10 cellular contexts compared by ENCODE assay signal in genomic region chr22:23386245-23386631, GRCh38.
DNase-seq lines count a peak whose midpoint lies in the region; ATAC-seq and TF ChIP-seq lines count a peak whose summit lies in the region.
"Had no signal": no experiment of that assay in that cellular context is flagged by ENCODE, and none has a peak within 500 bp of the region (broad histone marks: within the 10 kb centered on the region; RNA-seq: fewer than 3 reads in every experiment).

No MANE protein-coding gene starts in this region.

- no peaks in the 10 kb centered on the region for H3K27me3 Mint-ChIP-seq in activated CD8-positive, alpha-beta T cell treated with anti-CD3 and anti-CD28 coated beads, Interleukin-2, amount 10 ng/mL, durations not matched to agents 7 days and 5 days (ENCODE audit: low read depth)
- H3K27me3 Mint-ChIP-seq: activated naive CD8-positive, alpha-beta T cell had no signal

- H3K9me3 ChIP-seq in heart left ventricle = no peaks in the 10 kb centered on the region
- no peaks in the 10 kb centered on the region for H3K9me3 ChIP-seq in mesenchymal stem cell (ENCODE audit: control insufficient read depth, low read length)
- no peaks in the 10 kb centered on the region for H3K9me3 ChIP-seq in upper lobe of right lung
- H3K9me3 ChIP-seq: esophagus muscularis mucosa had no signal

- H3K4me1 Mint-ChIP-seq in activated CD8-positive, alpha-beta T cell treated with anti-CD3 and anti-CD28 coated beads, Interleukin-2, amount 10 ng/mL, durations not matched to agents 7 days and 5 days (ENCODE audit: low read depth) = no peaks in the 10 kb centered on the region

- H3K27me3 ChIP-seq in heart left ventricle = peaks cover 0 to 8% (median 0%) of the 10 kb centered on the region in 9 donors
- H3K27me3 ChIP-seq in mesenchymal stem cell (ENCODE audit: control insufficient read depth in 1 of 2, insufficient read depth in 1 of 2, low read length in 2 of 2) = peaks cover 38 to 40% of the 10 kb centered on the region in 2 experiments
- no peaks in the 10 kb centered on the region for H3K27me3 ChIP-seq in upper lobe of right lung

- H3K4me3 ChIP-seq in heart left ventricle (no peak overlapping the region), mesenchymal stem cell (ENCODE audit: insufficient read depth in 1 of 2, low read depth in 1 of 2, low read length in 2 of 2) (no peak overlapping the region), upper lobe of right lung (no peak overlapping the region)
- H3K4me3 ChIP-seq: esophagus muscularis mucosa had no signal

- no peak overlapping the region for H3K4me2 ChIP-seq in mesenchymal stem cell (ENCODE audit: low read length, poor library complexity, severe bottlenecking)

- intact Hi-C loops in heart left ventricle (cut with DNase I) (loop anchor here in 9 of 10 donors (1.0 to 10.0 kb wide), 14 partner anchors 64 to 429 kb away; no protein-coding TSS in a partner anchor), cardiac septum (cut with DNase I) (loop anchor here (2.0 to 5.0 kb wide), 4 partner anchors 71 to 427 kb away; no protein-coding TSS in a partner anchor), upper lobe of right lung (cut with DNase I) (loop anchor here (10.0 kb wide), 1 partner anchor 211 kb away; no protein-coding TSS in a partner anchor)

- no peaks in the 10 kb centered on the region for H3K79me1 ChIP-seq in mesenchymal stem cell (replicated peaks; ENCODE audit: low read length, poor library complexity, severe bottlenecking)

- H3K4ac ChIP-seq in mesenchymal stem cell (ENCODE audit: low read depth in 1 of 2, low read length in 2 of 2) = no peak overlapping the region

- H3K4me3 Mint-ChIP-seq in activated CD8-positive, alpha-beta T cell treated with anti-CD3 and anti-CD28 coated beads, Interleukin-2, amount 10 ng/mL, durations not matched to agents 7 days and 5 days = no peak overlapping the region
- H3K4me3 Mint-ChIP-seq: activated naive CD8-positive, alpha-beta T cell had no signal

- no peak overlapping the region for H2AFZ ChIP-seq in mesenchymal stem cell (ENCODE audit: low read depth, low read length)

- H3K36me3 ChIP-seq in heart left ventricle (no peaks in the 10 kb centered on the region), mesenchymal stem cell (ENCODE audit: control insufficient read depth in 1 of 2, insufficient read depth in 2 of 2, low read depth in 1 of 2, low read length in 2 of 2) (no peaks in the 10 kb centered on the region), upper lobe of right lung (no peaks in the 10 kb centered on the region)
- H3K36me3 ChIP-seq: esophagus muscularis mucosa had no signal

- H3K23ac ChIP-seq in mesenchymal stem cell (ENCODE audit: low read length in 2 of 2) = no peak overlapping the region

- TF ChIP-seq CTCF in heart left ventricle (IDR thresholded peaks at IDR 0.05) (peak in 5 of 12 donors; percentile 2 to 36 (median 18)), upper lobe of right lung (IDR thresholded peaks at IDR 0.05) (peak; percentile 10)

- H3K36me3 Mint-ChIP-seq in activated CD8-positive, alpha-beta T cell treated with anti-CD3 and anti-CD28 coated beads, Interleukin-2, amount 10 ng/mL, durations not matched to agents 7 days and 5 days (ENCODE audit: low read depth) = no peaks in the 10 kb centered on the region
- H3K36me3 Mint-ChIP-seq: activated naive CD8-positive, alpha-beta T cell had no signal

- no peak overlapping the region for H2BK5ac ChIP-seq in mesenchymal stem cell (ENCODE audit: low read depth, low read length, poor library complexity, severe bottlenecking)

- H3K14ac ChIP-seq in mesenchymal stem cell (ENCODE audit: low read length in 2 of 2) = no peak overlapping the region

- ATAC-seq in heart left ventricle (peak in 3 of 4 donors; percentile 14 to 29 (median 21)), upper lobe of right lung (no peak), GM21723 (IDR thresholded peaks at IDR 0.05; ENCODE audit: unreplicated experiment) (no peak)
- peak; percentile 35 for ATAC-seq in activated CD8-positive, alpha-beta T cell treated with anti-CD3 and anti-CD28 coated beads, Interleukin-2, amount 10 ng/mL, durations not matched to agents 7 days and 5 days

- TF ChIP-seq POLR2A in heart left ventricle (IDR thresholded peaks at IDR 0.05) = no peak

- DNase-seq in heart left ventricle (no peak), cardiac septum (ENCODE audit: low spot score) (no peak), mesenchymal stem cell (no peak), upper lobe of right lung (no peak), DMS153 (lab: John Stamatoyannopoulos, UW) (no peak), UCSD-AML1 (lab: John Stamatoyannopoulos, UW; ENCODE audit: unreplicated experiment) (no peak)
- no peak for DNase-seq in activated CD8-positive, alpha-beta T cell treated with anti-CD3 and anti-CD28 coated beads, Interleukin-2, amount 10 ng/mL, durations not matched to agents 7 days and 5 days

- peak overlapping the region; percentile 6 for H4K91ac ChIP-seq in mesenchymal stem cell (ENCODE audit: low read length)

- 32 to 40% (median 38%) methylated on average over 3 to 8 of the region's 8 CpGs for WGBS in heart left ventricle, 4 donors
- WGBS in mesenchymal stem cell = 43% methylated on average over 7 of the region's 8 CpGs

- no peak overlapping the region for H2AK5ac ChIP-seq in mesenchymal stem cell (ENCODE audit: low read length, severe bottlenecking)

- no peak overlapping the region for H4K8ac ChIP-seq in mesenchymal stem cell (ENCODE audit: low read length)

- H3K18ac ChIP-seq in mesenchymal stem cell (ENCODE audit: low read depth in 1 of 2, low read length in 2 of 2) = no peak overlapping the region

- H2BK15ac ChIP-seq in mesenchymal stem cell (ENCODE audit: low read depth, poor library complexity, severe bottlenecking) = no peak overlapping the region

- H3K9me3 Mint-ChIP-seq in activated CD8-positive, alpha-beta T cell treated with anti-CD3 and anti-CD28 coated beads, Interleukin-2, amount 10 ng/mL, durations not matched to agents 7 days and 5 days (ENCODE audit: insufficient read depth) = no peaks in the 10 kb centered on the region

- H3K4me1 ChIP-seq in heart left ventricle (peaks cover 0 to 9% (median 0%) of the 10 kb centered on the region in 12 donors), mesenchymal stem cell (ENCODE audit: control insufficient read depth, insufficient read depth, low read depth, low read length) (peaks cover 19% of the 10 kb centered on the region), upper lobe of right lung (peaks cover 6% of the 10 kb centered on the region)

- no peak overlapping the region for H2BK120ac ChIP-seq in mesenchymal stem cell (ENCODE audit: low read depth, low read length)

- CTCF ChIA-PET in activated CD8-positive, alpha-beta T cell treated with anti-CD3 and anti-CD28 coated beads, Interleukin-2, amount 10 ng/mL, durations not matched to agents 7 days and 5 days (lab: Charles Lee) = interaction anchor here (0.8 to 1.8 kb wide), 23 partner anchors 10 to 427 kb away, joined by 3 to 18 read pairs (median 4); no protein-coding TSS in a partner anchor

- H2BK12ac ChIP-seq in mesenchymal stem cell (ENCODE audit: low read length in 2 of 2) = no peak overlapping the region

- no peak overlapping the region for H3K27ac Mint-ChIP-seq in activated CD8-positive, alpha-beta T cell treated with anti-CD3 and anti-CD28 coated beads, Interleukin-2, amount 10 ng/mL, durations not matched to agents 7 days and 5 days
- H3K27ac Mint-ChIP-seq: activated naive CD8-positive, alpha-beta T cell had no signal

- H3K27ac ChIP-seq in heart left ventricle = no peak overlapping the region
- no peak overlapping the region for H3K27ac ChIP-seq in mesenchymal stem cell (ENCODE audit: low read length, poor library complexity, severe bottlenecking)
- no peak overlapping the region for H3K27ac ChIP-seq in upper lobe of right lung
- H3K27ac ChIP-seq: esophagus muscularis mucosa had no signal

- no peak overlapping the region for H3K9ac ChIP-seq in mesenchymal stem cell (ENCODE audit: low read length)

- POLR2A ChIA-PET in activated CD8-positive, alpha-beta T cell treated with anti-CD3 and anti-CD28 coated beads, Interleukin-2, amount 10 ng/mL, durations not matched to agents 7 days and 5 days (lab: Charles Lee) = no interaction called here

Comparison
In these comparisons a context has a peak if more than half of its experiments do, and no peak if none do; other contexts are left out.
1. ATAC-seq: peak in heart left ventricle (3 of 4) and activated CD8-positive, alpha-beta T cell treated with anti-CD3 and anti-CD28 coated beads, Interleukin-2, amount 10 ng/mL, durations not matched to agents 7 days and 5 days (single experiment); none in upper lobe of right lung (single experiment) and GM21723 (single experiment).